In the genomic region with DNA sequence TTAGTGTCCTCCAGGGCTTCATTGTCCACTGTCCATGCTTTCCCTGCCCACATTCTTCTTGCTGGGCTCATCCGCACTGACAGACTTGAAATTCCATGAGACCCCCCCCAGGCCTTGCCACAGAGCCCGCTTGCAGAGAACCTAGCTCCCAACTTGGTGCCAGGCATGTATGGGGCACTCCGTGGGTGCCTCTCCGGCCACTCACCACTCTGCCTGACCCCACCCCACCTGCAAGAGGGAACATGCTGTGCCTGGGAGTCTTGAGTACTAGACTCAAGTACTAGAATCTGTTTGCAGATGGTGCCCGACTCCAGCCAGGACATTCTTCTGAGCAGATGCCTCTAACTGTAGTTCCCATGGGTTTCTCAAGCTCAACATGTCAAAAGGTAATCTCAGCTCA, we compare ENCODE assay signal across 2 cellular contexts.
TF ChIP-seq lines count a peak whose summit lies in the region.

No MANE protein-coding gene starts in this region.

TF ChIP-seq in GM23338, 12 proteins besides CTCF, POLR2A, EP300 and RAD21 (continued from another document):
- TF ChIP-seq, protein P1, sequence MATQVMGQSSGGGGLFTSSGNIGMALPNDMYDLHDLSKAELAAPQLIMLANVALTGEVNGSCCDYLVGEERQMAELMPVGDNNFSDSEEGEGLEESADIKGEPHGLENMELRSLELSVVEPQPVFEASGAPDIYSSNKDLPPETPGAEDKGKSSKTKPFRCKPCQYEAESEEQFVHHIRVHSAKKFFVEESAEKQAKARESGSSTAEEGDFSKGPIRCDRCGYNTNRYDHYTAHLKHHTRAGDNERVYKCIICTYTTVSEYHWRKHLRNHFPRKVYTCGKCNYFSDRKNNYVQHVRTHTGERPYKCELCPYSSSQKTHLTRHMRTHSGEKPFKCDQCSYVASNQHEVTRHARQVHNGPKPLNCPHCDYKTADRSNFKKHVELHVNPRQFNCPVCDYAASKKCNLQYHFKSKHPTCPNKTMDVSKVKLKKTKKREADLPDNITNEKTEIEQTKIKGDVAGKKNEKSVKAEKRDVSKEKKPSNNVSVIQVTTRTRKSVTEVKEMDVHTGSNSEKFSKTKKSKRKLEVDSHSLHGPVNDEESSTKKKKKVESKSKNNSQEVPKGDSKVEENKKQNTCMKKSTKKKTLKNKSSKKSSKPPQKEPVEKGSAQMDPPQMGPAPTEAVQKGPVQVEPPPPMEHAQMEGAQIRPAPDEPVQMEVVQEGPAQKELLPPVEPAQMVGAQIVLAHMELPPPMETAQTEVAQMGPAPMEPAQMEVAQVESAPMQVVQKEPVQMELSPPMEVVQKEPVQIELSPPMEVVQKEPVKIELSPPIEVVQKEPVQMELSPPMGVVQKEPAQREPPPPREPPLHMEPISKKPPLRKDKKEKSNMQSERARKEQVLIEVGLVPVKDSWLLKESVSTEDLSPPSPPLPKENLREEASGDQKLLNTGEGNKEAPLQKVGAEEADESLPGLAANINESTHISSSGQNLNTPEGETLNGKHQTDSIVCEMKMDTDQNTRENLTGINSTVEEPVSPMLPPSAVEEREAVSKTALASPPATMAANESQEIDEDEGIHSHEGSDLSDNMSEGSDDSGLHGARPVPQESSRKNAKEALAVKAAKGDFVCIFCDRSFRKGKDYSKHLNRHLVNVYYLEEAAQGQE (IDR thresholded peaks at IDR 0.05; ENCODE audit: unreplicated experiment): no peak
- TF ChIP-seq NANOG (IDR thresholded peaks at IDR 0.05; ENCODE audit: borderline replicate concordance): no peak
- no peak for TF ChIP-seq JUNB (IDR thresholded peaks at IDR 0.05; ENCODE audit: unreplicated experiment)
- TF ChIP-seq ZNF331 (CRISPR knock-in tag; IDR thresholded peaks at IDR 0.05; ENCODE audit: low read depth): no peak
- TF ChIP-seq, protein P2, sequence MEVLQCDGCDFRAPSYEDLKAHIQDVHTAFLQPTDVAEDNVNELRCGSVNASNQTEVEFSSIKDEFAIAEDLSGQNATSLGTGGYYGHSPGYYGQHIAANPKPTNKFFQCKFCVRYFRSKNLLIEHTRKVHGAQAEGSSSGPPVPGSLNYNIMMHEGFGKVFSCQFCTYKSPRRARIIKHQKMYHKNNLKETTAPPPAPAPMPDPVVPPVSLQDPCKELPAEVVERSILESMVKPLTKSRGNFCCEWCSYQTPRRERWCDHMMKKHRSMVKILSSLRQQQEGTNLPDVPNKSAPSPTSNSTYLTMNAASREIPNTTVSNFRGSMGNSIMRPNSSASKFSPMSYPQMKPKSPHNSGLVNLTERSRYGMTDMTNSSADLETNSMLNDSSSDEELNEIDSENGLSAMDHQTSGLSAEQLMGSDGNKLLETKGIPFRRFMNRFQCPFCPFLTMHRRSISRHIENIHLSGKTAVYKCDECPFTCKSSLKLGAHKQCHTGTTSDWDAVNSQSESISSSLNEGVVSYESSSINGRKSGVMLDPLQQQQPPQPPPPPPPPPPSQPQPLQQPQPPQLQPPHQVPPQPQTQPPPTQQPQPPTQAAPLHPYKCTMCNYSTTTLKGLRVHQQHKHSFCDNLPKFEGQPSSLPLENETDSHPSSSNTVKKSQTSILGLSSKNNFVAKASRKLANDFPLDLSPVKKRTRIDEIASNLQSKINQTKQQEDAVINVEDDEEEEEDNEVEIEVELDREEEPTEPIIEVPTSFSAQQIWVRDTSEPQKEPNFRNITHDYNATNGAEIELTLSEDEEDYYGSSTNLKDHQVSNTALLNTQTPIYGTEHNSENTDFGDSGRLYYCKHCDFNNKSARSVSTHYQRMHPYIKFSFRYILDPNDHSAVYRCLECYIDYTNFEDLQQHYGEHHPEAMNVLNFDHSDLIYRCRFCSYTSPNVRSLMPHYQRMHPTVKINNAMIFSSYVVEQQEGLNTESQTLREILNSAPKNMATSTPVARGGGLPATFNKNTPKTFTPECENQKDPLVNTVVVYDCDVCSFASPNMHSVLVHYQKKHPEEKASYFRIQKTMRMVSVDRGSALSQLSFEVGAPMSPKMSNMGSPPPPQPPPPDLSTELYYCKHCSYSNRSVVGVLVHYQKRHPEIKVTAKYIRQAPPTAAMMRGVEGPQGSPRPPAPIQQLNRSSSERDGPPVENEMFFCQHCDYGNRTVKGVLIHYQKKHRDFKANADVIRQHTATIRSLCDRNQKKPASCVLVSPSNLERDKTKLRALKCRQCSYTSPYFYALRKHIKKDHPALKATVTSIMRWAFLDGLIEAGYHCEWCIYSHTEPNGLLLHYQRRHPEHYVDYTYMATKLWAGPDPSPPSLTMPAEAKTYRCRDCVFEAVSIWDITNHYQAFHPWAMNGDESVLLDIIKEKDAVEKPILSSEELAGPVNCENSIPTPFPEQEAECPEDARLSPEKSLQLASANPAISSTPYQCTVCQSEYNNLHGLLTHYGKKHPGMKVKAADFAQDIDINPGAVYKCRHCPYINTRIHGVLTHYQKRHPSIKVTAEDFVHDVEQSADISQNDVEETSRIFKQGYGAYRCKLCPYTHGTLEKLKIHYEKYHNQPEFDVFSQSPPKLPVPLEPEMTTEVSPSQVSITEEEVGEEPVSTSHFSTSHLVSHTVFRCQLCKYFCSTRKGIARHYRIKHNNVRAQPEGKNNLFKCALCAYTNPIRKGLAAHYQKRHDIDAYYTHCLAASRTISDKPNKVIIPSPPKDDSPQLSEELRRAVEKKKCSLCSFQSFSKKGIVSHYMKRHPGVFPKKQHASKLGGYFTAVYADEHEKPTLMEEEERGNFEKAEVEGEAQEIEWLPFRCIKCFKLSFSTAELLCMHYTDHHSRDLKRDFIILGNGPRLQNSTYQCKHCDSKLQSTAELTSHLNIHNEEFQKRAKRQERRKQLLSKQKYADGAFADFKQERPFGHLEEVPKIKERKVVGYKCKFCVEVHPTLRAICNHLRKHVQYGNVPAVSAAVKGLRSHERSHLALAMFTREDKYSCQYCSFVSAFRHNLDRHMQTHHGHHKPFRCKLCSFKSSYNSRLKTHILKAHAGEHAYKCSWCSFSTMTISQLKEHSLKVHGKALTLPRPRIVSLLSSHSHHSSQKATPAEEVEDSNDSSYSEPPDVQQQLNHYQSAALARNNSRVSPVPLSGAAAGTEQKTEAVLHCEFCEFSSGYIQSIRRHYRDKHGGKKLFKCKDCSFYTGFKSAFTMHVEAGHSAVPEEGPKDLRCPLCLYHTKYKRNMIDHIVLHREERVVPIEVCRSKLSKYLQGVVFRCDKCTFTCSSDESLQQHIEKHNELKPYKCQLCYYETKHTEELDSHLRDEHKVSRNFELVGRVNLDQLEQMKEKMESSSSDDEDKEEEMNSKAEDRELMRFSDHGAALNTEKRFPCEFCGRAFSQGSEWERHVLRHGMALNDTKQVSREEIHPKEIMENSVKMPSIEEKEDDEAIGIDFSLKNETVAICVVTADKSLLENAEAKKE (CRISPR knock-in tag; IDR thresholded peaks at IDR 0.05): no peak
- TF ChIP-seq ZNF114 (CRISPR knock-in tag; IDR thresholded peaks at IDR 0.05): no peak

TF ChIP-seq in WTC11, 78 proteins besides CTCF, POLR2A, EP300 and RAD21 (continued from another document):
- TF ChIP-seq, protein P3, sequence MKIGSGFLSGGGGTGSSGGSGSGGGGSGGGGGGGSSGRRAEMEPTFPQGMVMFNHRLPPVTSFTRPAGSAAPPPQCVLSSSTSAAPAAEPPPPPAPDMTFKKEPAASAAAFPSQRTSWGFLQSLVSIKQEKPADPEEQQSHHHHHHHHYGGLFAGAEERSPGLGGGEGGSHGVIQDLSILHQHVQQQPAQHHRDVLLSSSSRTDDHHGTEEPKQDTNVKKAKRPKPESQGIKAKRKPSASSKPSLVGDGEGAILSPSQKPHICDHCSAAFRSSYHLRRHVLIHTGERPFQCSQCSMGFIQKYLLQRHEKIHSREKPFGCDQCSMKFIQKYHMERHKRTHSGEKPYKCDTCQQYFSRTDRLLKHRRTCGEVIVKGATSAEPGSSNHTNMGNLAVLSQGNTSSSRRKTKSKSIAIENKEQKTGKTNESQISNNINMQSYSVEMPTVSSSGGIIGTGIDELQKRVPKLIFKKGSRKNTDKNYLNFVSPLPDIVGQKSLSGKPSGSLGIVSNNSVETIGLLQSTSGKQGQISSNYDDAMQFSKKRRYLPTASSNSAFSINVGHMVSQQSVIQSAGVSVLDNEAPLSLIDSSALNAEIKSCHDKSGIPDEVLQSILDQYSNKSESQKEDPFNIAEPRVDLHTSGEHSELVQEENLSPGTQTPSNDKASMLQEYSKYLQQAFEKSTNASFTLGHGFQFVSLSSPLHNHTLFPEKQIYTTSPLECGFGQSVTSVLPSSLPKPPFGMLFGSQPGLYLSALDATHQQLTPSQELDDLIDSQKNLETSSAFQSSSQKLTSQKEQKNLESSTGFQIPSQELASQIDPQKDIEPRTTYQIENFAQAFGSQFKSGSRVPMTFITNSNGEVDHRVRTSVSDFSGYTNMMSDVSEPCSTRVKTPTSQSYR (CRISPR knock-in tag; IDR thresholded peaks at IDR 0.05): no peak
- no peak for TF ChIP-seq MXD4 (CRISPR knock-in tag; IDR thresholded peaks at IDR 0.05; ENCODE audit: borderline replicate concordance)
